ENCODE assay signal across 8 cellular contexts in the genomic region with DNA sequence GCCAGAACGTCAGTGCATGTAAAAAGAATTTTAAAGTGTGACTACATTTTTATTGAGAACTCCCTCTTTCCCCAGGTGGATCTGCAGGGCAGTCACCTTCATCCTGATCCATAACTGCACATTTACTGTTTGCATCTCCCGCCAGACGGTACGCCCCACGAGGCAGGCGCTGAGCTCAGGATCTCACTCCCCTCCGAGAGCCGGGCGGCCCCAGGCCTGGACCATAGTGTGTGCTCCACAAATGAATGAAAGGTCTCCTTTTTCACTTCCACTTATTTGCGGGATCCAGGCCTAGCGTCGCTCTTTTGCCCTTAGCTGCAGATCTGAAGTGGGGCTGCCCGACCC. TPM values are rescaled to one million over a fixed set of nuclear protein-coding genes. Genes with fewer than 3 reads are reported as not detected.
DNase-seq lines count a peak whose midpoint lies in the region; ATAC-seq, FAIRE-seq and TF ChIP-seq lines count a peak whose summit lies in the region.

No MANE protein-coding gene starts in this region.

- H3K9me3 Mint-ChIP-seq in astrocyte (ENCODE audit: unreplicated experiment): no peaks in the 10 kb centered on the region

- ATAC-seq in GM18520 (IDR thresholded peaks at IDR 0.05; ENCODE audit: unreplicated experiment) (peak; percentile 15), HG02973 (IDR thresholded peaks at IDR 0.05; ENCODE audit: unreplicated experiment) (peak; percentile 39)

- H3K4me1 ChIP-seq in NT2/D1 (ENCODE audit: insufficient read depth, insufficient read length): no peaks in the 10 kb centered on the region
- peaks cover 18% of the 10 kb centered on the region for H3K4me1 ChIP-seq in astrocyte (ENCODE audit: insufficient read depth, low read length)
- H3K4me1 ChIP-seq in iPS-18a (ENCODE audit: control insufficient read depth, low read depth, low read length): peaks cover 4% of the 10 kb centered on the region
- H3K4me1 ChIP-seq in smooth muscle cell (ENCODE audit: low read depth): peaks cover 16% of the 10 kb centered on the region

- H3K36me3 Mint-ChIP-seq in astrocyte (ENCODE audit: low read depth, unreplicated experiment): peaks cover 15% of the 10 kb centered on the region

- H3F3A ChIP-seq in smooth muscle cell (ENCODE audit: low read depth): no peaks in the 10 kb centered on the region

- H3K27me3 Mint-ChIP-seq in astrocyte (ENCODE audit: low read depth, unreplicated experiment): no peaks in the 10 kb centered on the region

- DNase-seq in AG09309 (ENCODE audit: low read depth) (no peak), NT2/D1 (ENCODE audit: low read depth, low spot score) (no peak), astrocyte (ENCODE audit: low read depth) (no peak), smooth muscle cell (lab: John Stamatoyannopoulos, UW; ENCODE audit: unreplicated experiment) (no peak), D721Med (ENCODE audit: insufficient read length, low spot score) (no peak)

- H3K4me1 Mint-ChIP-seq in astrocyte (ENCODE audit: low read depth, unreplicated experiment): peaks cover 17% of the 10 kb centered on the region

- H3K9ac ChIP-seq in NT2/D1 (ENCODE audit: insufficient read length, low read depth): peak overlapping the region; percentile 85
- peak overlapping the region; percentile 89 for H3K9ac ChIP-seq in astrocyte (ENCODE audit: low read length)
- peak overlapping the region; percentile 89 for H3K9ac ChIP-seq in iPS-18a (ENCODE audit: low read length)
- H3K9ac ChIP-seq in smooth muscle cell (ENCODE audit: low read depth): peak overlapping the region; percentile 62

- H3K27ac Mint-ChIP-seq in astrocyte (ENCODE audit: unreplicated experiment): peak overlapping the region; percentile 93

- peaks cover 15% of the 10 kb centered on the region for H4K20me1 ChIP-seq in astrocyte (ENCODE audit: insufficient read depth, low read length)
- H4K20me1 ChIP-seq in smooth muscle cell (ENCODE audit: low read depth): peaks cover 11% of the 10 kb centered on the region

- no peaks in the 10 kb centered on the region for H3K27me3 ChIP-seq in NT2/D1 (ENCODE audit: insufficient read depth, insufficient read length)
- no peaks in the 10 kb centered on the region for H3K27me3 ChIP-seq in astrocyte (ENCODE audit: insufficient read depth, low read length)
- H3K27me3 ChIP-seq in iPS-18a (ENCODE audit: control insufficient read depth, insufficient read depth, low read length): no peaks in the 10 kb centered on the region
- no peaks in the 10 kb centered on the region for H3K27me3 ChIP-seq in smooth muscle cell (ENCODE audit: low read depth)

- no peak for FAIRE-seq in astrocyte (lab: Jason Lieb, UNC)
- no peak for FAIRE-seq in D721Med (lab: Jason Lieb, UNC)

- H2AFZ ChIP-seq in astrocyte (ENCODE audit: low read depth, low read length) (peak overlapping the region; percentile 83), smooth muscle cell (ENCODE audit: low read depth) (peak overlapping the region; percentile 96)

- H3K4me3 ChIP-seq in AG09309 (ENCODE audit: control insufficient read depth, low read depth, low read length) (peak overlapping the region; percentile 84), NT2/D1 (ENCODE audit: insufficient read length, low read depth) (peak overlapping the region; percentile 88), astrocyte (ENCODE audit: insufficient read depth, low read depth, low read length) (peak overlapping the region; percentile 91), iPS-18a (ENCODE audit: low read length) (peak overlapping the region; percentile 93), smooth muscle cell (peak overlapping the region; percentile 90)

- H3K9me3 ChIP-seq in NT2/D1 (ENCODE audit: insufficient read depth, low read length) (no peaks in the 10 kb centered on the region), astrocyte (ENCODE audit: insufficient read depth, low read depth, low read length) (no peaks in the 10 kb centered on the region), iPS-18a (ENCODE audit: control insufficient read depth, low read depth, low read length) (no peaks in the 10 kb centered on the region), smooth muscle cell (replicated peaks; ENCODE audit: low read depth) (no peaks in the 10 kb centered on the region)

- H3K36me3 ChIP-seq in NT2/D1 (ENCODE audit: insufficient read depth, insufficient read length, low read length): peaks cover 66% of the 10 kb centered on the region
- peaks cover 41% of the 10 kb centered on the region for H3K36me3 ChIP-seq in astrocyte (ENCODE audit: insufficient read depth, low read length)
- H3K36me3 ChIP-seq in iPS-18a (ENCODE audit: control insufficient read depth, low read depth, low read length): peaks cover 48% of the 10 kb centered on the region
- peaks cover 26% of the 10 kb centered on the region for H3K36me3 ChIP-seq in smooth muscle cell (ENCODE audit: low read depth)

- H3K79me2 ChIP-seq in astrocyte (ENCODE audit: insufficient read depth, low read length) (peaks cover 71% of the 10 kb centered on the region), smooth muscle cell (ENCODE audit: low read depth) (peaks cover 46% of the 10 kb centered on the region)

- peak overlapping the region; percentile 92 for H3K4me2 ChIP-seq in astrocyte (ENCODE audit: low read length)
- peak overlapping the region; percentile 94 for H3K4me2 ChIP-seq in smooth muscle cell

- peak overlapping the region; percentile 100 for H3K4me3 Mint-ChIP-seq in astrocyte (ENCODE audit: unreplicated experiment)

- H3K27ac ChIP-seq in astrocyte (ENCODE audit: low read depth, low read length): peak overlapping the region; percentile 62
- H3K27ac ChIP-seq in iPS-18a (ENCODE audit: low read length): peak overlapping the region; percentile 34
- peak overlapping the region; percentile 47 for H3K27ac ChIP-seq in smooth muscle cell (ENCODE audit: low read depth)

- no peak for TF ChIP-seq CTCF in AG09309 (IDR thresholded peaks at IDR 0.05; ENCODE audit: control insufficient read depth, insufficient read depth, low read depth, low read length, missing control alignments)
- TF ChIP-seq CTCF in astrocyte (IDR thresholded peaks at IDR 0.05; ENCODE audit: insufficient read depth, low read depth, low read length): no peak
- TF ChIP-seq CTCF in smooth muscle cell (IDR thresholded peaks at IDR 0.05; ENCODE audit: borderline replicate concordance, insufficient read depth, poor library complexity, severe bottlenecking): no peak
- no peak for TF ChIP-seq CTCF in D721Med (IDR thresholded peaks at IDR 0.05; ENCODE audit: insufficient read depth, missing control alignments)

- WGBS in smooth muscle cell (ENCODE audit: low lambda C conversion rate): 0% methylated on average over 13 of the region's 13 CpGs

RNA-seq across cellular contexts. Expression of a gene that starts 0.4 kb away (rescaled TPM):
- 50.6 and 56.5 TPM in 2 replicates for total RNA-seq in astrocyte
- 33.8 and 50.5 TPM in 2 replicates for total RNA-seq in smooth muscle cell
- 35.3 and 38.5 TPM in 2 replicates for polyA plus RNA-seq in smooth muscle cell

RNA-seq across cellular contexts. Expression of a gene that starts 0.6 kb away (rescaled TPM):
- 25.9 and 26.5 TPM in 2 replicates for total RNA-seq in astrocyte
- total RNA-seq in smooth muscle cell: 20.5 and 22.0 TPM in 2 replicates
- 17.0 and 17.6 TPM in 2 replicates for polyA plus RNA-seq in smooth muscle cell
